Comparison of ENCODE assay signal across 15 cellular contexts in the genomic region with DNA sequence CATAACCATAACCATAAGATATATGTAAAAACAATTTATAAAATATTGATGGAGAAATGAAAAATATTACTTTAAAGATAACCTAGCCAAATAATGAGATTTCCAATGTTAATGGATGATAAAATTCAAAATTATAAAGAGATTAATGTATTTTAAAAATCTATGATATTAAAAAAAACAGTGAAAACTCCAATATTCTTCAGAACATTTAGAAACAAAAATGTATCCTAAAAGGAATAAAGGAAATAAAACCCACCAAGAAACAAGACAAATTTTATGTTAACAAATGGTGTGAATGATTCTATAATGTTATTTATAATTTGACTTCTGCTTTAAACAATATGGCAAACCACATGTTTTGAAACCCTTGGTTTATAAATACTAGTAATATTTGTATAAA.
A peak's percentile ranks its signal among the peaks of the same experiment; 100 is the strongest.
DNase-seq lines count a peak whose midpoint lies in the region; ATAC-seq, FAIRE-seq and TF ChIP-seq lines count a peak whose summit lies in the region.
"Had no signal": no experiment of that assay in that cellular context is flagged by ENCODE, and none has a peak within 500 bp of the region (broad histone marks: within the 10 kb centered on the region; RNA-seq: fewer than 3 reads in every experiment).

No MANE protein-coding gene starts in this region.

- H3K36me3 Mint-ChIP-seq in neural progenitor cell, result no peaks in the 10 kb centered on the region
- H3K36me3 Mint-ChIP-seq: CD4-positive, CD25-positive, alpha-beta regulatory T cell had no signal

- H3K27ac Mint-ChIP-seq in neural progenitor cell, result no peak overlapping the region

- H3K27me3 Mint-ChIP-seq in neural progenitor cell (ENCODE audit: insufficient read depth, low read depth), result no peaks in the 10 kb centered on the region
- H3K27me3 Mint-ChIP-seq: CD4-positive, CD25-positive, alpha-beta regulatory T cell had no signal

- no peak for ATAC-seq in K562
- ATAC-seq in heart right ventricle, result no peak
- ATAC-seq: HCT116 had no signal

- no peak overlapping the region for H3K4me3 Mint-ChIP-seq in neural progenitor cell
- H3K4me3 Mint-ChIP-seq: CD4-positive, CD25-positive, alpha-beta regulatory T cell had no signal

- POLR2A ChIA-PET in K562 (lab: Yijun Ruan, JAX), result no interaction called here

- H2AFZ ChIP-seq in Loucy (ENCODE audit: low read length) (peak overlapping the region; percentile 70), K562 (ENCODE audit: low read depth, low read length) (no peak overlapping the region), neural progenitor cell (replicated peaks) (peak overlapping the region; percentile 77), smooth muscle cell (ENCODE audit: low read depth) (peak overlapping the region; percentile 56)

- TF ChIP-seq RAD21 in K562 (CRISPR knock-in tag; conservative IDR thresholded peaks at IDR 0.05 in 1 of 2, IDR thresholded peaks at IDR 0.05 in 1 of 2), result no peak

- TF ChIP-seq CTCF in Loucy (conservative IDR thresholded peaks at IDR 0.05; ENCODE audit: low read length) (no peak), K562 (IDR thresholded peaks at IDR 0.05 in 2 of 3, conservative IDR thresholded peaks at IDR 0.05 in 1 of 3; ENCODE audit: insufficient read depth in 2 of 3, low read depth in 1 of 3, low read length in 3 of 3) (no peak), neural progenitor cell (IDR thresholded peaks at IDR 0.05) (no peak), smooth muscle cell (IDR thresholded peaks at IDR 0.05; ENCODE audit: borderline replicate concordance, insufficient read depth, poor library complexity, severe bottlenecking) (no peak), heart right ventricle (IDR thresholded peaks at IDR 0.05) (no peak)

- no peak overlapping the region for H3K27ac ChIP-seq in K562 (ENCODE audit: extremely low read depth, low read depth, low read length)
- no peak overlapping the region for H3K27ac ChIP-seq in neural progenitor cell
- H3K27ac ChIP-seq in smooth muscle cell (ENCODE audit: low read depth), result no peak overlapping the region
- no peak overlapping the region for H3K27ac ChIP-seq in heart right ventricle
- H3K27ac ChIP-seq: BLaER1 treated with 17β-estradiol and CSF1 and Interleukin-3, amounts not matched to agents 10 nM and 100 nM had no signal

- no peaks in the 10 kb centered on the region for H3K79me2 ChIP-seq in Loucy (ENCODE audit: insufficient read depth, low read length)
- no peaks in the 10 kb centered on the region for H3K79me2 ChIP-seq in K562 (ENCODE audit: control insufficient read depth, insufficient read depth, low read length)
- no peaks in the 10 kb centered on the region for H3K79me2 ChIP-seq in neural progenitor cell (ENCODE audit: low read depth)
- no peaks in the 10 kb centered on the region for H3K79me2 ChIP-seq in smooth muscle cell (ENCODE audit: low read depth)

- DNase-seq in K562 (ENCODE audit: extremely low read depth in 1 of 4, low spot score in 3 of 4), result no peak
- no peak for DNase-seq in neural progenitor cell (ENCODE audit: low spot score)
- no peak for DNase-seq in smooth muscle cell (lab: John Stamatoyannopoulos, UW; ENCODE audit: unreplicated experiment)
- no peak for DNase-seq in NCI-H128 (lab: John Stamatoyannopoulos, UW; ENCODE audit: unreplicated experiment)
- DNase-seq in NCI-H2081 treated with DMSO at 0.1 percent for 48 hours (lab: John Stamatoyannopoulos, UW), result no peak
- no peak for DNase-seq in heart right ventricle
- no peak for DNase-seq in NCI-H2227 treated with DMSO at 0.1 percent for 48 hours (lab: John Stamatoyannopoulos, UW)
- DNase-seq: CD4-positive, CD25-positive, alpha-beta regulatory T cell; DMS53; GF-D8 had no signal

- H4K20me1 ChIP-seq in Loucy (ENCODE audit: insufficient read depth, low read length, poor library complexity, severe bottlenecking), result no peaks in the 10 kb centered on the region
- no peaks in the 10 kb centered on the region for H4K20me1 ChIP-seq in K562 (replicated peaks; ENCODE audit: control insufficient read depth, insufficient read depth, low read length)
- no peaks in the 10 kb centered on the region for H4K20me1 ChIP-seq in neural progenitor cell (ENCODE audit: low read depth)
- H4K20me1 ChIP-seq in smooth muscle cell (ENCODE audit: low read depth), result no peaks in the 10 kb centered on the region
- H4K20me1 ChIP-seq: BLaER1 treated with 17β-estradiol and CSF1 and Interleukin-3, amounts not matched to agents 10 nM and 100 nM had no signal

- H3K4me3 ChIP-seq in Loucy (ENCODE audit: low read length, poor library complexity, severe bottlenecking), result no peak overlapping the region
- H3K4me3 ChIP-seq in K562, result no peak overlapping the region
- H3K4me3 ChIP-seq in neural progenitor cell, result no peak overlapping the region
- no peak overlapping the region for H3K4me3 ChIP-seq in smooth muscle cell
- no peak overlapping the region for H3K4me3 ChIP-seq in heart right ventricle
- H3K4me3 ChIP-seq: BLaER1 treated with 17β-estradiol and CSF1 and Interleukin-3, amounts not matched to agents 10 nM and 100 nM had no signal

- H3K4me2 ChIP-seq in Loucy (ENCODE audit: low read depth, low read length, poor library complexity, severe bottlenecking), result peak overlapping the region; percentile 19
- no peak overlapping the region for H3K4me2 ChIP-seq in K562 (ENCODE audit: insufficient read depth, low read length)
- H3K4me2 ChIP-seq in neural progenitor cell, result no peak overlapping the region
- H3K4me2 ChIP-seq in smooth muscle cell, result no peak overlapping the region
- H3K4me2 ChIP-seq: BLaER1 treated with 17β-estradiol and CSF1 and Interleukin-3, amounts not matched to agents 10 nM and 100 nM had no signal

- BruUV-seq in K562 (replicated peaks; lab: Mats Ljungman, UMichigan), result no TSS peak

- H3K36me3 ChIP-seq in Loucy (ENCODE audit: insufficient read depth, low read length) (no peaks in the 10 kb centered on the region), K562 (ENCODE audit: control insufficient read depth, insufficient read depth, low read length) (no peaks in the 10 kb centered on the region), neural progenitor cell (no peaks in the 10 kb centered on the region), smooth muscle cell (ENCODE audit: low read depth) (no peaks in the 10 kb centered on the region), heart right ventricle (no peaks in the 10 kb centered on the region)
- H3K36me3 ChIP-seq: BLaER1 treated with 17β-estradiol and CSF1 and Interleukin-3, amounts not matched to agents 10 nM and 100 nM had no signal

- no peaks in the 10 kb centered on the region for H3K9me3 ChIP-seq in Loucy (ENCODE audit: insufficient read depth, low read depth, low read length)
- H3K9me3 ChIP-seq in K562 (replicated peaks; ENCODE audit: control insufficient read depth, insufficient read depth, low read depth, low read length), result no peaks in the 10 kb centered on the region
- no peaks in the 10 kb centered on the region for H3K9me3 ChIP-seq in neural progenitor cell (ENCODE audit: low read depth)
- no peaks in the 10 kb centered on the region for H3K9me3 ChIP-seq in smooth muscle cell (replicated peaks; ENCODE audit: low read depth)
- H3K9me3 ChIP-seq in heart right ventricle, result no peaks in the 10 kb centered on the region
- H3K9me3 ChIP-seq: BLaER1 treated with 17β-estradiol and CSF1 and Interleukin-3, amounts not matched to agents 10 nM and 100 nM had no signal

- CTCF ChIA-PET in K562 (lab: Yijun Ruan, JAX; ENCODE audit: low intra/inter-chr PET ratio), result no interaction called here

- H3K4me1 ChIP-seq in Loucy (ENCODE audit: insufficient read depth, low read length, poor library complexity, severe bottlenecking) (peaks cover 10% of the 10 kb centered on the region), K562 (replicated peaks in 1 of 2; ENCODE audit: control insufficient read depth in 2 of 2, insufficient read depth in 2 of 2, low read length in 2 of 2) (no peaks in the 10 kb centered on the region), neural progenitor cell (no peaks in the 10 kb centered on the region), smooth muscle cell (ENCODE audit: low read depth) (no peaks in the 10 kb centered on the region), heart right ventricle (no peaks in the 10 kb centered on the region)
- H3K4me1 ChIP-seq: BLaER1 treated with 17β-estradiol and CSF1 and Interleukin-3, amounts not matched to agents 10 nM and 100 nM had no signal

- FAIRE-seq in K562 (lab: Jason Lieb, UNC), result no peak
- FAIRE-seq: GM19239, H54 had no signal

- H3K9me3 Mint-ChIP-seq in neural progenitor cell, result no peaks in the 10 kb centered on the region

- no peak overlapping the region for H3K9ac ChIP-seq in Loucy (ENCODE audit: low read depth, low read length, poor library complexity, severe bottlenecking)
- no peak overlapping the region for H3K9ac ChIP-seq in K562 (ENCODE audit: insufficient read depth in 1 of 2, low read depth in 2 of 2, low read length in 2 of 2)
- no peak overlapping the region for H3K9ac ChIP-seq in neural progenitor cell
- H3K9ac ChIP-seq in smooth muscle cell (ENCODE audit: low read depth), result no peak overlapping the region
- H3K9ac ChIP-seq: BLaER1 treated with 17β-estradiol and CSF1 and Interleukin-3, amounts not matched to agents 10 nM and 100 nM had no signal

- intact Hi-C loops in K562 (cut with micrococcal nuclease), result no loop called here
- intact Hi-C loops in heart right ventricle (cut with DNase I), result no loop called here

- no peaks in the 10 kb centered on the region for H3K9me1 ChIP-seq in K562 (ENCODE audit: control insufficient read depth, insufficient read depth, low read length)

- no peaks in the 10 kb centered on the region for H3K27me3 ChIP-seq in Loucy (ENCODE audit: insufficient read depth, low read length, poor library complexity, severe bottlenecking)
- H3K27me3 ChIP-seq in K562 (ENCODE audit: control insufficient read depth in 2 of 2, insufficient read depth in 2 of 2, low read length in 2 of 2), result no peaks in the 10 kb centered on the region
- H3K27me3 ChIP-seq in neural progenitor cell, result no peaks in the 10 kb centered on the region
- no peaks in the 10 kb centered on the region for H3K27me3 ChIP-seq in smooth muscle cell (ENCODE audit: low read depth)
- no peaks in the 10 kb centered on the region for H3K27me3 ChIP-seq in heart right ventricle
- H3K27me3 ChIP-seq: BLaER1 treated with 17β-estradiol and CSF1 and Interleukin-3, amounts not matched to agents 10 nM and 100 nM had no signal

- H3K4me1 Mint-ChIP-seq in neural progenitor cell, result no peaks in the 10 kb centered on the region
- H3K4me1 Mint-ChIP-seq: CD4-positive, CD25-positive, alpha-beta regulatory T cell had no signal

- no peak for TF ChIP-seq POLR2A in K562 (conservative IDR thresholded peaks at IDR 0.05)

- no peak for TF ChIP-seq EP300 in K562 (IDR thresholded peaks at IDR 0.05; ENCODE audit: low read length)

- in situ Hi-C loops in K562 (cut with MboI), result no loop called here

- H3F3A ChIP-seq in Loucy (ENCODE audit: low read depth) (no peaks in the 10 kb centered on the region), neural progenitor cell (ENCODE audit: low read depth) (no peaks in the 10 kb centered on the region), smooth muscle cell (ENCODE audit: low read depth) (no peaks in the 10 kb centered on the region)

- no peaks in the 10 kb centered on the region for H3K9me2 ChIP-seq in Loucy (replicated peaks; ENCODE audit: low read depth, low read length)

TF ChIP-seq in K562, 482 proteins besides CTCF, POLR2A, EP300 and RAD21:
- TF ChIP-seq CXXC5 (CRISPR knock-in tag; IDR thresholded peaks at IDR 0.05) (no peak), BRCA1 (IDR thresholded peaks at IDR 0.05) (peak; percentile 93; the same call in 1 of the 2 replicates), BRCA1 (CRISPR knock-in tag; IDR thresholded peaks at IDR 0.05) (no peak)
